ENCODE assay signal across 8 cellular contexts in genomic region chr16:87860553-87861299, GRCh38. TPM values are rescaled to one million over a fixed set of nuclear protein-coding genes. Genes with fewer than 3 reads are reported as not detected.
DNase-seq lines count a peak whose midpoint lies in the region; ATAC-seq and TF ChIP-seq lines count a peak whose summit lies in the region.

No MANE protein-coding gene starts in this region.

- H3K4me3 ChIP-seq in skeletal muscle cell (ENCODE audit: low read depth, low read length) = no peak overlapping the region

- peak overlapping the region; percentile 98 for H3K27ac ChIP-seq in RWPE1

- CTCF ChIA-PET in RWPE1 (lab: Yijun Ruan, JAX) = no interaction called here

- ATAC-seq in activated CD4-positive, CD25-positive, alpha-beta regulatory T cell treated with anti-CD3 and anti-CD28 coated beads, Interleukin-2, amount 50 U/mL, for 24 hours = peak; percentile 26 to 41
- ATAC-seq in omental fat pad (ENCODE audit: low FRiP score) = no peak
- ATAC-seq in GM18870 (IDR thresholded peaks at IDR 0.05; ENCODE audit: unreplicated experiment) = no peak

- no peak for TF ChIP-seq CTCF in RWPE1 (conservative IDR thresholded peaks at IDR 0.05; ENCODE audit: low read depth)
- no peak for TF ChIP-seq CTCF in omental fat pad (IDR thresholded peaks at IDR 0.05)

- peak; percentile 57 for TF ChIP-seq POLR2A in erythroblast (IDR thresholded peaks at IDR 0.05; ENCODE audit: low read length)

- POLR2A ChIA-PET in RWPE1 (lab: Yijun Ruan, JAX; ENCODE audit: low non-redundant PET) = no interaction called here

- DNase-seq in activated CD4-positive, CD25-positive, alpha-beta regulatory T cell treated with anti-CD3 and anti-CD28 coated beads, Interleukin-2, amount 50 U/mL, for 72 hours = no peak
- DNase-seq in RWPE1 (ENCODE audit: low spot score) = no peak
- DNase-seq in erythroblast (lab: John Stamatoyannopoulos, UW) = peak; percentile 84 to 88
- DNase-seq in skeletal muscle cell (ENCODE audit: low read depth) = peak; percentile 59
- no peak for DNase-seq in omental fat pad (ENCODE audit: low spot score)
- no peak for DNase-seq in HuH-7 (ENCODE audit: low spot score)

RNA-seq across cellular contexts. Expression of gene SLC7A5, which starts 8.6 kb away (rescaled TPM):
- total RNA-seq in omental fat pad = 10 to 100 TPM in 1 of 4 donors, 1 to 10 TPM in 3; 1.5 to 31.8 (median 5.4) TPM

Comparison
In these comparisons a context has a peak if more than half of its experiments do, and no peak if none do; other contexts are left out.
1. ATAC-seq: peak in activated CD4-positive, CD25-positive, alpha-beta regulatory T cell treated with anti-CD3 and anti-CD28 coated beads, Interleukin-2, amount 50 U/mL, for 24 hours (2 of 2); none in omental fat pad (single experiment) and GM18870 (single experiment).
2. DNase-seq: peak in erythroblast (2 of 2) and skeletal muscle cell (single experiment); none in activated CD4-positive, CD25-positive, alpha-beta regulatory T cell treated with anti-CD3 and anti-CD28 coated beads, Interleukin-2, amount 50 U/mL, for 72 hours (single experiment), RWPE1 (single experiment), omental fat pad (single experiment) and HuH-7 (single experiment).